1 cellular context compared by ENCODE assay signal in the genomic region with DNA sequence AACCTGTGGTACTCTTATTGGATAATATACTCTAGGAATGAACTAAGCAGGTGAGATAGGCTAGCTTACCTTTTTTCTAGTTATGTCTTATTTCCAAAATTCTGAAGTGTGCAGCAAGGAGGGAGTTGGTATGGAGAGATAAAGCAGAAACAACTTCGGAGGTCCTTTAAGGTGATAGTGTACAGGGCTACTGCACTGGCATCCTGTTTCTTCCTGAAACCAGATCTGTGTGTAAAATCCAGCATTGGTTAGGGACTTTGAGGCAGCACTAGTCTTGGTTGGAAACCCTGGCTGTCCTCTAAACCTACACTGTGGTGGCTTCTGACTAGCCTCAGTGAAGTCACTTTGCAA.
TF ChIP-seq lines count a peak whose summit lies in the region.

No MANE protein-coding gene starts in this region.

TF ChIP-seq in endothelial cell of umbilical vein, 7 proteins besides CTCF, POLR2A, EP300 and RAD21:
- TF ChIP-seq GATA2 (IDR thresholded peaks at IDR 0.05; ENCODE audit: insufficient read depth, insufficient read length, low read depth, low read length) (no peak), POLR2AphosphoS5 (IDR thresholded peaks at IDR 0.05; ENCODE audit: insufficient read depth, low read depth, low read length) (no peak), EZH2 (IDR thresholded peaks at IDR 0.05; ENCODE audit: borderline replicate concordance, low read depth, low read length, severe bottlenecking) (no peak), FOS (IDR thresholded peaks at IDR 0.05; ENCODE audit: borderline replicate concordance, insufficient read depth, low read length) (no peak), JUN (IDR thresholded peaks at IDR 0.05; ENCODE audit: borderline replicate concordance, insufficient read depth, insufficient read length, low read depth) (no peak), MYC (IDR thresholded peaks at IDR 0.05; ENCODE audit: low read depth, low read length) (no peak)
- TF ChIP-seq, protein P1, sequence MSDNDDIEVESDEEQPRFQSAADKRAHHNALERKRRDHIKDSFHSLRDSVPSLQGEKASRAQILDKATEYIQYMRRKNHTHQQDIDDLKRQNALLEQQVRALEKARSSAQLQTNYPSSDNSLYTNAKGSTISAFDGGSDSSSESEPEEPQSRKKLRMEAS (IDR thresholded peaks at IDR 0.05; ENCODE audit: insufficient read depth, insufficient read length): no peak
